Comparison of ENCODE assay signal across 16 cellular contexts in the genomic region with DNA sequence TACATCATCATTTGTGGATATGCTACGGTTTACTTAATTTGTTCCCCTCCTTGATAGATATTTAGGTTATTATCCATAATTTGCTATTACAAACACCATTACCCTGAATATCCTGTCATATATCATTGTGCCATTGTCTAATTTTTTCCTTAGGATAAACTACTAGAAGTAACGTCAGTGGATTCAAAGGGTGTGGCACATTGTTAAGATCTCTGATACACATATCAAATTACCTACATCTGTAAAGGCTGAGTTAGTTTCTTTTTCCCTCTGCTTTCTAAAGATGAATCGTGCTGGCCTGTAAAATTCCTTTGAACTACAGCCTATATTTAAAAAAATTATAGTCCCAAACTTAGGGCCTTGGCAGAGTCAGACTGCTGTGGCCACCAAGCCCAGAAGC. TPM values are rescaled to one million over a fixed set of nuclear protein-coding genes. Genes with fewer than 3 reads are reported as not detected.
A peak's percentile ranks its signal among the peaks of the same experiment; 100 is the strongest.
DNase-seq lines count a peak whose midpoint lies in the region; ATAC-seq and TF ChIP-seq lines count a peak whose summit lies in the region.
"Had no signal": no experiment of that assay in that cellular context is flagged by ENCODE, and none has a peak within 500 bp of the region (broad histone marks: within the 10 kb centered on the region; RNA-seq: fewer than 3 reads in every experiment).

No MANE protein-coding gene starts in this region.

- H3K79me1 ChIP-seq in mesenchymal stem cell (replicated peaks; ENCODE audit: low read length, poor library complexity, severe bottlenecking): peaks cover 2% of the 10 kb centered on the region

- no peak overlapping the region for H2AK5ac ChIP-seq in mesenchymal stem cell (ENCODE audit: low read length, severe bottlenecking)

- H2AFZ ChIP-seq in mammary epithelial cell (ENCODE audit: low read depth, low read length) (peak overlapping the region; percentile 27), mesenchymal stem cell (ENCODE audit: low read depth, low read length) (no peak overlapping the region)

- no peak overlapping the region for H3K23ac ChIP-seq in mesenchymal stem cell (ENCODE audit: low read length in 2 of 2)

- no peaks in the 10 kb centered on the region for H3K27me3 ChIP-seq in mammary epithelial cell (ENCODE audit: insufficient read depth, low read length)
- no peaks in the 10 kb centered on the region for H3K27me3 ChIP-seq in mesenchymal stem cell (ENCODE audit: control insufficient read depth in 1 of 2, insufficient read depth in 1 of 2, low read length in 2 of 2)
- H3K27me3 ChIP-seq: SJSA1 had no signal

- H3K79me2 ChIP-seq in mammary epithelial cell (ENCODE audit: insufficient read depth, low read length): no peaks in the 10 kb centered on the region

- intact Hi-C loops in mammary epithelial cell (cut with micrococcal nuclease): no loop called here

- H4K8ac ChIP-seq in mesenchymal stem cell (ENCODE audit: low read length): no peak overlapping the region

- H2BK120ac ChIP-seq in mesenchymal stem cell (ENCODE audit: low read depth, low read length): no peak overlapping the region

- in situ Hi-C loops in mammary epithelial cell (cut with MboI; ENCODE audit: low sequenced_read_pairs in 2 of 2): loop anchor here (5.0 kb wide), 1 partner anchor 98 kb away; no protein-coding TSS in a partner anchor

- WGBS in mammary epithelial cell (ENCODE audit: low coverage, missing lambda C conversion rate): 64% methylated on average over 3 of the region's 3 CpGs
- WGBS in mesenchymal stem cell: 87% methylated on average over 2 of the region's 3 CpGs

- H3K27ac ChIP-seq in mammary epithelial cell (ENCODE audit: insufficient read depth, low read depth, low read length) (no peak overlapping the region), mesenchymal stem cell (ENCODE audit: low read length, poor library complexity, severe bottlenecking) (no peak overlapping the region)
- H3K27ac ChIP-seq: left ventricle myocardium inferior, SJSA1 had no signal

- H3K9ac ChIP-seq in mammary epithelial cell (ENCODE audit: insufficient read depth, low read length) (peak overlapping the region; percentile 3), mesenchymal stem cell (ENCODE audit: low read length) (peak overlapping the region; percentile 26)

- H3K4me2 ChIP-seq in mammary epithelial cell (ENCODE audit: insufficient read depth, low read depth, low read length) (no peak overlapping the region), mesenchymal stem cell (ENCODE audit: low read length, poor library complexity, severe bottlenecking) (no peak overlapping the region)

- dilution Hi-C loops in mammary epithelial cell (cut with HindIII; ENCODE audit: low sequenced_read_pairs): no loop called here

- H3K4ac ChIP-seq in mesenchymal stem cell (ENCODE audit: low read depth in 1 of 2, low read length in 2 of 2): no peak overlapping the region

- peaks cover 7% of the 10 kb centered on the region for H3K4me1 ChIP-seq in mammary epithelial cell (ENCODE audit: insufficient read depth, low read length)
- no peaks in the 10 kb centered on the region for H3K4me1 ChIP-seq in mesenchymal stem cell (ENCODE audit: control insufficient read depth, insufficient read depth, low read depth, low read length)
- H3K4me1 ChIP-seq: SJSA1 had no signal

- BruUV-seq in mammary epithelial cell (replicated peaks; lab: Mats Ljungman, UMichigan): no TSS peak

- no peak for TF ChIP-seq CTCF in mammary epithelial cell (conservative IDR thresholded peaks at IDR 0.05 in 1 of 2, IDR thresholded peaks at IDR 0.05 in 1 of 2; ENCODE audit: extremely low read depth in 1 of 2, insufficient read depth in 1 of 2, low read depth in 1 of 2, low read length in 2 of 2)

- no peak overlapping the region for H3K14ac ChIP-seq in mesenchymal stem cell (ENCODE audit: low read length in 2 of 2)

- no peak overlapping the region for H2BK12ac ChIP-seq in mesenchymal stem cell (ENCODE audit: low read length in 2 of 2)

- H4K20me1 ChIP-seq in mammary epithelial cell (ENCODE audit: insufficient read depth, low read length): no peaks in the 10 kb centered on the region

- no peak for ATAC-seq in HG03095 (IDR thresholded peaks at IDR 0.05; ENCODE audit: unreplicated experiment)

- no peak overlapping the region for H2BK5ac ChIP-seq in mesenchymal stem cell (ENCODE audit: low read depth, low read length, poor library complexity, severe bottlenecking)

- H3K4me3 ChIP-seq in mammary epithelial cell (replicated peaks in 1 of 3; ENCODE audit: insufficient read depth in 1 of 3, low read depth in 2 of 3, low read length in 3 of 3) (no peak overlapping the region), mesenchymal stem cell (ENCODE audit: insufficient read depth in 1 of 2, low read depth in 1 of 2, low read length in 2 of 2) (no peak overlapping the region)
- H3K4me3 ChIP-seq: left ventricle myocardium inferior, SJSA1 had no signal

- H2BK15ac ChIP-seq in mesenchymal stem cell (ENCODE audit: low read depth, poor library complexity, severe bottlenecking): no peak overlapping the region

- DNase-seq in DMS 273 treated with DMSO at 0.1 percent for 48 hours (lab: John Stamatoyannopoulos, UW) (peak; percentile 5), DMS 273 (lab: John Stamatoyannopoulos, UW; ENCODE audit: unreplicated experiment) (no peak), LHCN-M2 (ENCODE audit: low read depth) (peak; percentile 19), mammary epithelial cell (no peak), mesenchymal stem cell (no peak), NOMO-1 treated with DMSO at 0.1 percent for 48 hours (lab: John Stamatoyannopoulos, UW; ENCODE audit: unreplicated experiment) (no peak)
- DNase-seq in activated CD4-positive, CD25-positive, alpha-beta regulatory T cell treated with anti-CD3 and anti-CD28 coated beads, Interleukin-2, amount 50 U/mL, for 72 hours: no peak
- DNase-seq: 8988T; activated CD4-positive, alpha-beta T cell treated with anti-CD3 and anti-CD28 coated beads, Interleukin-2, amount 10 ng/mL, durations not matched to agents 7 days and 5 days; activated naive CD4-positive, alpha-beta T cell treated with anti-CD3 and anti-CD28 coated beads for 36 hours; CD4-positive, CD25-positive, alpha-beta regulatory T cell; DMS79; left ventricle myocardium inferior; T1000 had no signal

- H4K91ac ChIP-seq in mesenchymal stem cell (ENCODE audit: low read length): no peak overlapping the region

- H3K36me3 ChIP-seq in mammary epithelial cell (ENCODE audit: insufficient read depth, low read length) (no peaks in the 10 kb centered on the region), mesenchymal stem cell (ENCODE audit: control insufficient read depth in 1 of 2, insufficient read depth in 2 of 2, low read depth in 1 of 2, low read length in 2 of 2) (peaks cover 2 to 8% of the 10 kb centered on the region in 2 experiments)
- H3K36me3 ChIP-seq: SJSA1 had no signal

- CTCF ChIA-PET in mammary epithelial cell (lab: Charles Lee; ENCODE audit: low non-redundant PET): no interaction called here

- no peaks in the 10 kb centered on the region for H3K9me3 ChIP-seq in mammary epithelial cell (replicated peaks; ENCODE audit: insufficient read depth, low read length)
- H3K9me3 ChIP-seq in mesenchymal stem cell (ENCODE audit: control insufficient read depth, low read length): no peaks in the 10 kb centered on the region
- H3K9me3 ChIP-seq: SJSA1 had no signal

- H3K18ac ChIP-seq in mesenchymal stem cell (ENCODE audit: low read depth in 1 of 2, low read length in 2 of 2): no peak overlapping the region

RNA-seq across cellular contexts. Expression of a gene that starts 53.9 kb away (rescaled TPM):
- total RNA-seq in LHCN-M2 (2014; rRNA removed) (32.1 and 39.0 TPM in 2 replicates), mammary epithelial cell (10 to 100 TPM; 52.9 to 76.8 TPM)
- 9.7 TPM for polyA plus RNA-seq in LHCN-M2 (2012)
- 15.1 TPM for polyA plus RNA-seq in mammary epithelial cell
- polyA minus RNA-seq in mammary epithelial cell: 47.3 TPM
- 19.4 TPM for polyA plus RNA-seq in mesenchymal stem cell (2013, experiment 1 of 2)
- polyA plus RNA-seq in mesenchymal stem cell (2013, experiment 2 of 2): 20.0 TPM

RNA-seq across cellular contexts. Expression of a gene that starts 54.6 kb away (rescaled TPM):
- 8.4 and 15.8 TPM in 2 replicates for total RNA-seq in LHCN-M2 (2014; rRNA removed)
- 5.5 TPM for polyA plus RNA-seq in LHCN-M2 (2012)
- total RNA-seq in mammary epithelial cell: 1 to 10 TPM; 3.2 to 5.3 TPM
- 3.9 TPM for polyA plus RNA-seq in mammary epithelial cell
- 5.5 TPM for polyA minus RNA-seq in mammary epithelial cell
- polyA plus RNA-seq in mesenchymal stem cell (2013, experiment 1 of 2): 6.7 TPM
- 7.0 TPM for polyA plus RNA-seq in mesenchymal stem cell (2013, experiment 2 of 2)

Comparison
In these comparisons a context has a peak if more than half of its experiments do, and no peak if none do; other contexts are left out.
1. DNase-seq: peak in DMS 273 treated with DMSO at 0.1 percent for 48 hours (single experiment) and LHCN-M2 (single experiment); none in DMS 273 (single experiment), mammary epithelial cell (single experiment), mesenchymal stem cell (single experiment), activated CD4-positive, CD25-positive, alpha-beta regulatory T cell treated with anti-CD3 and anti-CD28 coated beads, Interleukin-2, amount 50 U/mL, for 72 hours (single experiment) and NOMO-1 treated with DMSO at 0.1 percent for 48 hours (single experiment).